In the genomic region with DNA sequence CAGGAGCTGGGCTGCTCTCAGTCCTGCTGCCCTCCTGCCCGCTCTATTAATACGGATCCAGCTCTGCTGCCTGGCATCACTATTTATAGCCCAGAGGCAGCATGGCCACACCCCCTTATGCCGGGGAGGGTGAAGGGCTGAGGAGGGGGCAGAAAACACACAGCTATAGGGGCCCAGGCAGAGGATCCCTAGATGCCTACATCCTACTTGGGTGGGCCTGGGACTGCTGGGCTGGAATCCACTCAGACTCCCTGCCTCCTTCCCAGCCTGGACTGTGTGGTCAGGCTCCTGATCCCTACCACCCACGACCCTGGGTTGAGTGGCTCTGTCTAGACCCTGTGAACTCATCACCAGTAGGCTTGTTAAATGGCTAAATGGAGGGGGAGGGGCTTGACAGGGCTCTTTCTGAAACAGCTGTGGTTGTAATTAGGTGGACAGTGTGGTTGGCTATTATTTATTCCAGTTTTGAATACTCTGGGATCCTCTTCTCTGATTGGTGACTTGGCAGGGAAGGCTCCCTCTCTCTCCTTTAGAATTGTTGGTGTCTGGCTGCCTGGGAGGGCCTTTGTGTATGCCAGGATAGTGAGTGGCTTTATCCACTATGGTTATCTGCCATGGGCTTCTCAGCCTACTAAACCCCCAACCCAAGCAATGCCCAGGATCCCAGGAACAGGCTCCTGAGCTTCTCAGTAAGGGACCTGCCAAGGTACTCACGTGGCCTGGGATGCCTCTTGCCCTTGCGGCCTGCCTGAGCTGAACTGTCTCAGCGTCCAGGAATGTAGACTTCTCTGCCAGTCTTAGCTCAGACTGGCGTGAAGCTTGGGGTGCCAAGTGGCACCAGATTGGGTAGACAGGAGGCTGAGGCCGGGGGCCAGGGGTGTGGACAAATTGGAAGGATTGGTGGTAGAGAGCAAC, we compare ENCODE assay signal across 8 cellular contexts. TPM values are rescaled to one million over a fixed set of nuclear protein-coding genes. Genes with fewer than 3 reads are reported as not detected.
A peak's percentile ranks its signal among the peaks of the same experiment; 100 is the strongest.
DNase-seq lines count a peak whose midpoint lies in the region; ATAC-seq and TF ChIP-seq lines count a peak whose summit lies in the region.

No MANE protein-coding gene starts in this region.

- DNase-seq in activated naive CD8-positive, alpha-beta T cell treated with anti-CD3 and anti-CD28 coated beads, Interleukin-2, amount 10 ng/mL, durations not matched to agents 7 days and 5 days, result no peak
- DNase-seq in activated naive CD8-positive, alpha-beta T cell treated with anti-CD3 and anti-CD28 coated beads for 36 hours, result no peak
- peak; percentile 32 to 73 for DNase-seq in SW 1271 (lab: John Stamatoyannopoulos, UW)
- DNase-seq in Right ventricle myocardium superior, result peak; percentile 70
- DNase-seq in retinal pigment epithelial cell (ENCODE audit: low read depth), result peak; percentile 69

- H3K27ac Mint-ChIP-seq in activated naive CD8-positive, alpha-beta T cell treated with anti-CD3 and anti-CD28 coated beads, Interleukin-2, amount 10 ng/mL, durations not matched to agents 7 days and 5 days, result peak overlapping the region; percentile 19
- H3K27ac Mint-ChIP-seq in activated naive CD8-positive, alpha-beta T cell treated with anti-CD3 and anti-CD28 coated beads for 36 hours, result no peak overlapping the region

- H3K4me3 Mint-ChIP-seq in activated naive CD8-positive, alpha-beta T cell treated with anti-CD3 and anti-CD28 coated beads, Interleukin-2, amount 10 ng/mL, durations not matched to agents 7 days and 5 days, result no peak overlapping the region
- no peak overlapping the region for H3K4me3 Mint-ChIP-seq in activated naive CD8-positive, alpha-beta T cell treated with anti-CD3 and anti-CD28 coated beads for 36 hours

- ATAC-seq in activated naive CD8-positive, alpha-beta T cell treated with anti-CD3 and anti-CD28 coated beads, Interleukin-2, amount 10 ng/mL, durations not matched to agents 7 days and 5 days (ENCODE audit: low read depth), result no peak
- ATAC-seq in Right ventricle myocardium superior (ENCODE audit: poor library complexity) (peak; percentile 66), GM21367 (IDR thresholded peaks at IDR 0.05; ENCODE audit: unreplicated experiment) (no peak), GM21723 (IDR thresholded peaks at IDR 0.05; ENCODE audit: unreplicated experiment) (no peak), GM18517 (IDR thresholded peaks at IDR 0.05; ENCODE audit: unreplicated experiment) (no peak)

- H3K36me3 Mint-ChIP-seq in activated naive CD8-positive, alpha-beta T cell treated with anti-CD3 and anti-CD28 coated beads, Interleukin-2, amount 10 ng/mL, durations not matched to agents 7 days and 5 days, result no peaks in the 10 kb centered on the region
- H3K36me3 Mint-ChIP-seq in activated naive CD8-positive, alpha-beta T cell treated with anti-CD3 and anti-CD28 coated beads for 36 hours, result no peaks in the 10 kb centered on the region

- peaks cover 18% of the 10 kb centered on the region for H3K27me3 Mint-ChIP-seq in activated naive CD8-positive, alpha-beta T cell treated with anti-CD3 and anti-CD28 coated beads, Interleukin-2, amount 10 ng/mL, durations not matched to agents 7 days and 5 days
- peaks cover 22% of the 10 kb centered on the region for H3K27me3 Mint-ChIP-seq in activated naive CD8-positive, alpha-beta T cell treated with anti-CD3 and anti-CD28 coated beads for 36 hours

- H3K4me1 Mint-ChIP-seq in activated naive CD8-positive, alpha-beta T cell treated with anti-CD3 and anti-CD28 coated beads, Interleukin-2, amount 10 ng/mL, durations not matched to agents 7 days and 5 days, result peaks cover 6% of the 10 kb centered on the region
- peaks cover 4% of the 10 kb centered on the region for H3K4me1 Mint-ChIP-seq in activated naive CD8-positive, alpha-beta T cell treated with anti-CD3 and anti-CD28 coated beads for 36 hours

- H3K9me3 Mint-ChIP-seq in activated naive CD8-positive, alpha-beta T cell treated with anti-CD3 and anti-CD28 coated beads, Interleukin-2, amount 10 ng/mL, durations not matched to agents 7 days and 5 days, result no peaks in the 10 kb centered on the region
- H3K9me3 Mint-ChIP-seq in activated naive CD8-positive, alpha-beta T cell treated with anti-CD3 and anti-CD28 coated beads for 36 hours, result no peaks in the 10 kb centered on the region

- peak overlapping the region; percentile 80 for H3K4me3 ChIP-seq in retinal pigment epithelial cell (ENCODE audit: low read length)

- TF ChIP-seq CTCF in retinal pigment epithelial cell (conservative IDR thresholded peaks at IDR 0.05; ENCODE audit: low read depth, low read length), result no peak

- POLR2A ChIA-PET in activated naive CD8-positive, alpha-beta T cell treated with anti-CD3 and anti-CD28 coated beads, Interleukin-2, amount 10 ng/mL, durations not matched to agents 7 days and 5 days (lab: Charles Lee), result interaction anchor here (1.2 kb wide), 1 partner anchor 10 kb away, joined by 3 read pairs; no protein-coding TSS in a partner anchor

- intact Hi-C loops in Right ventricle myocardium superior (cut with DNase I), result no loop called here

RNA-seq across cellular contexts. Expression of a gene that starts 15.2 kb away (rescaled TPM):
- 1 to 10 TPM; 2.7 to 3.3 TPM for total RNA-seq in activated naive CD8-positive, alpha-beta T cell treated with anti-CD3 and anti-CD28 coated beads, Interleukin-2, amount 10 ng/mL, durations not matched to agents 7 days and 5 days
- total RNA-seq in activated naive CD8-positive, alpha-beta T cell treated with anti-CD3 and anti-CD28 coated beads for 36 hours, result 1 to 10 TPM; 2.9 to 3.0 TPM
- 102 TPM for total RNA-seq in Right ventricle myocardium superior

RNA-seq across cellular contexts. Expression of a gene that starts 50.4 kb away (rescaled TPM):
- 100 to 1,000 TPM; 107 to 108 TPM for total RNA-seq in activated naive CD8-positive, alpha-beta T cell treated with anti-CD3 and anti-CD28 coated beads, Interleukin-2, amount 10 ng/mL, durations not matched to agents 7 days and 5 days
- total RNA-seq in activated naive CD8-positive, alpha-beta T cell treated with anti-CD3 and anti-CD28 coated beads for 36 hours, result 100 to 1,000 TPM; 141 to 150 TPM
- 80.7 TPM for total RNA-seq in Right ventricle myocardium superior

RNA-seq across cellular contexts. Expression of a gene that starts 56.8 kb away (rescaled TPM):
- not detected for total RNA-seq in activated naive CD8-positive, alpha-beta T cell treated with anti-CD3 and anti-CD28 coated beads, Interleukin-2, amount 10 ng/mL, durations not matched to agents 7 days and 5 days
- not detected for total RNA-seq in activated naive CD8-positive, alpha-beta T cell treated with anti-CD3 and anti-CD28 coated beads for 36 hours
- total RNA-seq in Right ventricle myocardium superior, result not detected

RNA-seq across cellular contexts. Expression of a gene that starts 56.9 kb away (rescaled TPM):
- total RNA-seq in activated naive CD8-positive, alpha-beta T cell treated with anti-CD3 and anti-CD28 coated beads, Interleukin-2, amount 10 ng/mL, durations not matched to agents 7 days and 5 days, result 10 to 100 TPM; 12.1 to 14.3 TPM
- 10 to 100 TPM; 22.2 to 24.1 TPM for total RNA-seq in activated naive CD8-positive, alpha-beta T cell treated with anti-CD3 and anti-CD28 coated beads for 36 hours
- 23.2 TPM for total RNA-seq in Right ventricle myocardium superior

Comparison
In these comparisons a context has a peak if more than half of its experiments do, and no peak if none do; other contexts are left out.
1. DNase-seq: peak in SW 1271 (2 of 2), Right ventricle myocardium superior (single experiment) and retinal pigment epithelial cell (single experiment); none in activated naive CD8-positive, alpha-beta T cell treated with anti-CD3 and anti-CD28 coated beads, Interleukin-2, amount 10 ng/mL, durations not matched to agents 7 days and 5 days (single experiment) and activated naive CD8-positive, alpha-beta T cell treated with anti-CD3 and anti-CD28 coated beads for 36 hours (single experiment).
2. RNA of a gene that starts 15.2 kb away (total RNA-seq): 102 TPM in Right ventricle myocardium superior (single experiment); 2.7 to 3.3 TPM in activated naive CD8-positive, alpha-beta T cell treated with anti-CD3 and anti-CD28 coated beads, Interleukin-2, amount 10 ng/mL, durations not matched to agents 7 days and 5 days and 2.9 to 3.0 TPM in activated naive CD8-positive, alpha-beta T cell treated with anti-CD3 and anti-CD28 coated beads for 36 hours; every median in the first group is over 10 times any median in the second.